12 cellular contexts compared by ENCODE assay signal in the genomic region with DNA sequence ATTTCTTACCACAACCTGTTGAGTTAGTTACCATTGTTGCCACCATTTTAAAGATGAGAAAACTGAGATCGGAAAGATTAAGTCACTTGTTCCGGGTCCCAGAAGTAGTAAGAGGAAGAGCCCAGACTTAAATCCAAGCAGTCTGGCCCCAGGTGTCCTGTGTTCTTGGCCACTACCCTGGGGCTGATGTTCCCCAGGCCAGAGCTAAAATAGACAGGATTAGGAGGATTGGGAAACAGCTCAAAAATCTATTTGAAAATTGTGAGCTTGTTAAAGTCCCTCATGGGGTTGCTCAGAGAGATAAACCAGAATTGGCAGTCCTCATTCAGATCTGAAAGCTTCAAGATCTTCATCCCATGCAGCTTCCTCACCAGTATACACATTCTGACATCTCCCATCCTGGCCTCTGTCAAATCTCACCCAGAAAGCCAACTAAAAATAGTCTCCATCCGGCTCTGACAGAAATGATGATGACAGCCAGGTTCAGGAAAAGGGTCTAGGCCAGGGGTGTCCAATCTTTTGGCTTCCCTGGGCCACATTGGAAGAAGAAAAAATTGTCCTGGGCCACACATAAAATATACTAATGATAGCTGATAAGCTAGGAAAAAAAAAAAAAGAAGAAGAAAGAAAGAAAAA.
DNase-seq lines count a peak whose midpoint lies in the region; ATAC-seq and TF ChIP-seq lines count a peak whose summit lies in the region.
"Had no signal": no experiment of that assay in that cellular context is flagged by ENCODE, and none has a peak within 500 bp of the region (broad histone marks: within the 10 kb centered on the region; RNA-seq: fewer than 3 reads in every experiment).

No MANE protein-coding gene starts in this region.

- H3K9me3 ChIP-seq in BLaER1 treated with 17β-estradiol and CSF1 and Interleukin-3, amounts not matched to agents 10 nM and 100 nM (replicated peaks in 1 of 11), result peaks cover 0 to 7% (median 0%) of the 10 kb centered on the region in 11 experiments; a peak in 1 of 22 replicates
- H3K9me3 ChIP-seq in PC-9 (ENCODE audit: insufficient read depth, low read depth) (no peaks in the 10 kb centered on the region), psoas muscle (no peaks in the 10 kb centered on the region), hepatocyte (ENCODE audit: low read depth) (no peaks in the 10 kb centered on the region)
- H3K9me3 ChIP-seq: MG63 had no signal

- no TSS peak for BruUV-seq in PC-9 (replicated peaks; lab: Mats Ljungman, UMichigan)

- CTCF ChIA-PET in PC-9 (lab: Charles Lee), result interaction anchor here (0.5 to 0.6 kb wide), 2 partner anchors 88 to 369 kb away, joined by 3 to 4 read pairs; no protein-coding TSS in a partner anchor

- peak; percentile 68 for ATAC-seq in Right ventricle myocardium superior (ENCODE audit: poor library complexity)
- ATAC-seq in psoas muscle, result peak in 3 of 4 donors; percentile 39 to 59 (median 58)
- ATAC-seq in HG03439 (IDR thresholded peaks at IDR 0.05; ENCODE audit: unreplicated experiment), result no peak
- no peak for ATAC-seq in HG02884 (IDR thresholded peaks at IDR 0.05; ENCODE audit: unreplicated experiment)

- peaks cover 29 to 75% (median 64%) of the 10 kb centered on the region in 10 experiments for H3K4me1 ChIP-seq in BLaER1 treated with 17β-estradiol and CSF1 and Interleukin-3, amounts not matched to agents 10 nM and 100 nM
- H3K4me1 ChIP-seq in PC-9 (replicated peaks; ENCODE audit: insufficient read depth), result 0 out of 2 replicates have a peak, but pooled peaks cover 6% of the 10 kb centered on the region
- H3K4me1 ChIP-seq in psoas muscle, result peaks cover 70% of the 10 kb centered on the region
- peaks cover 12% of the 10 kb centered on the region for H3K4me1 ChIP-seq in hepatocyte (ENCODE audit: insufficient read depth)

- H3K36me3 ChIP-seq in BLaER1 treated with 17β-estradiol and CSF1 and Interleukin-3, amounts not matched to agents 10 nM and 100 nM, result 0 out of 22 replicates have a peak, but pooled peaks cover 0 to 5% (median 0%) of the 10 kb centered on the region in 11 experiments
- H3K36me3 ChIP-seq in PC-9 (ENCODE audit: low read depth), result no peaks in the 10 kb centered on the region
- H3K36me3 ChIP-seq in psoas muscle (ENCODE audit: insufficient read depth in 1 of 2, low read depth in 1 of 2), result no peaks in the 10 kb centered on the region
- H3K36me3 ChIP-seq in hepatocyte (replicated peaks; ENCODE audit: insufficient read depth, low read depth), result no peaks in the 10 kb centered on the region
- H3K36me3 ChIP-seq: MG63 had no signal

- H3K79me2 ChIP-seq in PC-9 (ENCODE audit: low read depth) (no peaks in the 10 kb centered on the region), hepatocyte (no peaks in the 10 kb centered on the region)

- peaks cover 0 to 73% (median 38%) of the 10 kb centered on the region in 11 experiments; a peak in 14 of 22 replicates for H4K20me1 ChIP-seq in BLaER1 treated with 17β-estradiol and CSF1 and Interleukin-3, amounts not matched to agents 10 nM and 100 nM
- H4K20me1 ChIP-seq in PC-9 (ENCODE audit: insufficient read depth) (no peaks in the 10 kb centered on the region), hepatocyte (ENCODE audit: insufficient read depth, poor library complexity, severe bottlenecking) (no peaks in the 10 kb centered on the region)

- DNase-seq in PC-9, result no peak
- DNase-seq in Right ventricle myocardium superior, result no peak
- DNase-seq in psoas muscle, result no peak
- DNase-seq in HuH-7.5 (ENCODE audit: low spot score), result no peak
- DNase-seq in hepatocyte (ENCODE audit: low spot score), result no peak
- DNase-seq: activated gamma-delta T cell, NCI-H2171, SW 1271 had no signal

- H3K27ac ChIP-seq in BLaER1 treated with 17β-estradiol and CSF1 and Interleukin-3, amounts not matched to agents 10 nM and 100 nM, result no peak overlapping the region
- H3K27ac ChIP-seq in PC-9 (no peak overlapping the region), psoas muscle (peak overlapping the region; percentile 53), hepatocyte (no peak overlapping the region)

- peaks cover 0 to 24% (median 0%) of the 10 kb centered on the region in 11 experiments; a peak in 4 of 22 replicates for H3K27me3 ChIP-seq in BLaER1 treated with 17β-estradiol and CSF1 and Interleukin-3, amounts not matched to agents 10 nM and 100 nM
- H3K27me3 ChIP-seq in PC-9 (ENCODE audit: insufficient read depth, low read depth) (no peaks in the 10 kb centered on the region), psoas muscle (ENCODE audit: insufficient read depth in 3 of 3, low read length in 2 of 3) (no peaks in the 10 kb centered on the region), hepatocyte (no peaks in the 10 kb centered on the region)
- H3K27me3 ChIP-seq: MG63 had no signal

- H3K9ac ChIP-seq in BLaER1 treated with 17β-estradiol and CSF1 and Interleukin-3, amounts not matched to agents 10 nM and 100 nM, result no peak overlapping the region

- H3K4me3 ChIP-seq in BLaER1 treated with 17β-estradiol and CSF1 and Interleukin-3, amounts not matched to agents 10 nM and 100 nM, result no peak overlapping the region
- H3K4me3 ChIP-seq in PC-9, result no peak overlapping the region
- no peak overlapping the region for H3K4me3 ChIP-seq in psoas muscle
- H3K4me3 ChIP-seq in hepatocyte, result no peak overlapping the region
- H3K4me3 ChIP-seq: MG63 had no signal

- no peak overlapping the region for H2AFZ ChIP-seq in PC-9
- H2AFZ ChIP-seq in hepatocyte, result no peak overlapping the region

- H3K9me2 ChIP-seq in PC-9 (ENCODE audit: insufficient read depth) (no peaks in the 10 kb centered on the region), hepatocyte (replicated peaks; ENCODE audit: insufficient read depth) (no peaks in the 10 kb centered on the region)

- intact Hi-C loops in PC-9 (cut with micrococcal nuclease; ENCODE audit: unreplicated experiment) (no loop called here), Right ventricle myocardium superior (cut with DNase I) (loop anchor here (10.0 kb wide), 1 partner anchor 59 kb away; a partner anchor contains a TSS), psoas muscle (cut with DNase I) (loop anchor here in 1 of 2 donors (5.0 kb wide), 1 partner anchor 57 kb away; no protein-coding TSS in a partner anchor)

- WGBS in psoas muscle, 3 donors, result 9 to 13% (median 10%) methylated on average over 3 of the region's 3 CpGs
- WGBS in hepatocyte (ENCODE audit: low lambda C conversion rate, missing lambda C conversion rate), result 45% methylated on average over 3 of the region's 3 CpGs

- H3K4me2 ChIP-seq in BLaER1 treated with 17β-estradiol and CSF1 and Interleukin-3, amounts not matched to agents 10 nM and 100 nM, result peak overlapping the region in 7 of 11 experiments; percentile 11 to 96 (median 93); a peak in 14 of 22 replicates
- H3K4me2 ChIP-seq in PC-9 (0 out of 2 replicates have a peak overlapping the region, but pooled peaks have one; percentile 4), hepatocyte (no peak overlapping the region)

- no peaks in the 10 kb centered on the region for H3F3A ChIP-seq in PC-9 (ENCODE audit: insufficient read depth, low read depth)

- TF ChIP-seq CTCF in PC-9 (conservative IDR thresholded peaks at IDR 0.05), result no peak
- TF ChIP-seq CTCF in psoas muscle (IDR thresholded peaks at IDR 0.05), result no peak
- no peak for TF ChIP-seq CTCF in hepatocyte (IDR thresholded peaks at IDR 0.05; ENCODE audit: poor library complexity)

- POLR2A ChIA-PET in PC-9 (lab: Charles Lee; ENCODE audit: unreplicated experiment), result no interaction called here

Comparison
In these comparisons a context has a peak if more than half of its experiments do, and no peak if none do; other contexts are left out.
1. ATAC-seq: peak in Right ventricle myocardium superior (single experiment) and psoas muscle (3 of 4); none in HG03439 (single experiment) and HG02884 (single experiment).